In the genomic region with DNA sequence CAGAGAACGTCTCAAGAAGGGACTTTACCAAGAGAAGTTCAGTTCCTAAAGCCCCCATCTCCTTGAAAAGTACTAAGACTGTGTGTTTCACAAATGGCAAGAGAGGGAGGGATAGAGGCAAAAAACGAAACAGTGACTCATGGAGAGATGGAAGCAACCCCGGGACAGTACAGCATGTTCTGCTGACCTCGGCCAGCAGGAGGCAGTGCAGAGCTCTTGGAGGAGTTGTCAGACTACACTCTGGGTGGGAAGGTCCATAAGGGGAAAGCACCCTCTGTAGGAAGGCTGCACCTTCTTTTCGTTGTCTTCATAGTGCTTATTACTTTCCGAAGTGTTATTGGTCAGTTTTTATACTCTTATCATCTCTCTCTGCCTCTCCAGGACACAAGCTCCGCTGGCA, we compare ENCODE assay signal across 8 cellular contexts.
DNase-seq lines count a peak whose midpoint lies in the region; ATAC-seq and TF ChIP-seq lines count a peak whose summit lies in the region.

No MANE protein-coding gene starts in this region.

- no peak overlapping the region for H3K4me3 Mint-ChIP-seq in naive B cell

- intact Hi-C loops in transverse colon (cut with DNase I; ENCODE audit: low total_unique reads) = no loop called here

- no peak for TF ChIP-seq POLR2A in transverse colon (IDR thresholded peaks at IDR 0.05)

- no peak overlapping the region for H3K27ac Mint-ChIP-seq in naive B cell

- in situ Hi-C loops in transverse colon (cut with MboI; ENCODE audit: low pct_ligation_motif_present in 1 of 4, low pct_unique_long_range_greater_than_20kb in 1 of 4, low sequenced_read_pairs in 3 of 4) = loop anchor here (25.0 kb wide), 2 partner anchors 549 to 799 kb away; a partner anchor contains a TSS

- CTCF ChIA-PET in AG04449 (lab: Yijun Ruan, JAX) = interaction anchor here (0.6 to 7.7 kb wide), 27 partner anchors 8 to 974 kb away, joined by 3 to 138 read pairs (median 4); a partner anchor contains a TSS

- H3K36me3 Mint-ChIP-seq in naive B cell = no peaks in the 10 kb centered on the region

- H3K36me3 ChIP-seq in transverse colon = no peaks in the 10 kb centered on the region

- H3K4me1 ChIP-seq in transverse colon = peaks cover 0 to 9% (median 4%) of the 10 kb centered on the region in 4 donors

- no peaks in the 10 kb centered on the region for H3K9me3 ChIP-seq in transverse colon

- 34 to 41% methylated on average over 6 to 7 of the region's 7 CpGs for WGBS in transverse colon (ENCODE audit: low coverage in 1 of 2), 2 donors

- no peaks in the 10 kb centered on the region for H3K9me3 Mint-ChIP-seq in naive B cell

- H3K4me3 ChIP-seq in AG04449 (ENCODE audit: low read depth, low read length) = no peak overlapping the region
- no peak overlapping the region for H3K4me3 ChIP-seq in transverse colon

- peak; percentile 53 for TF ChIP-seq CTCF in AG04449 (IDR thresholded peaks at IDR 0.05; ENCODE audit: insufficient read depth, low read length, missing control alignments)
- peak; percentile 50 to 65 (median 56) for TF ChIP-seq CTCF in transverse colon (IDR thresholded peaks at IDR 0.05)

- H3K4me1 Mint-ChIP-seq in naive B cell = peaks cover 0 to 4% (median 0%) of the 10 kb centered on the region in 3 donors

- ATAC-seq in GM18519 (IDR thresholded peaks at IDR 0.05; ENCODE audit: low FRiP score, unreplicated experiment) = peak; percentile 65
- ATAC-seq in naive B cell (ENCODE audit: low read depth in 2 of 2) = peak; percentile 55 to 67

- TF ChIP-seq EP300 in transverse colon (IDR thresholded peaks at IDR 0.05; ENCODE audit: low read depth) = no peak

- POLR2A ChIA-PET in AG04449 (lab: Yijun Ruan, JAX) = no interaction called here

- no peaks in the 10 kb centered on the region for H3K27me3 ChIP-seq in transverse colon

- H3K27me3 Mint-ChIP-seq in naive B cell = peaks cover 22 to 39% (median 26%) of the 10 kb centered on the region in 3 donors

- DNase-seq in AG04449 (ENCODE audit: low read depth, low spot score) (no peak), MV-4-11 (lab: John Stamatoyannopoulos, UW) (peak; percentile 73), naive B cell (peak; percentile 20), transverse colon (peak; percentile 68), mucosa of gallbladder (ENCODE audit: low spot score) (no peak)
- peak; percentile 93 for DNase-seq in activated CD4-positive, alpha-beta T cell treated with anti-CD3 and anti-CD28 coated beads for 48 hours
- DNase-seq in effector CD4-positive, alpha-beta T cell = peak; percentile 50

- H3K27ac ChIP-seq in transverse colon = no peak overlapping the region

Comparison
In these comparisons a context has a peak if more than half of its experiments do, and no peak if none do; other contexts are left out.
1. DNase-seq: peak in MV-4-11 (single experiment), activated CD4-positive, alpha-beta T cell treated with anti-CD3 and anti-CD28 coated beads for 48 hours (single experiment), effector CD4-positive, alpha-beta T cell (single experiment), naive B cell (single experiment) and transverse colon (single experiment); none in AG04449 (single experiment) and mucosa of gallbladder (single experiment).